In the genomic region with DNA sequence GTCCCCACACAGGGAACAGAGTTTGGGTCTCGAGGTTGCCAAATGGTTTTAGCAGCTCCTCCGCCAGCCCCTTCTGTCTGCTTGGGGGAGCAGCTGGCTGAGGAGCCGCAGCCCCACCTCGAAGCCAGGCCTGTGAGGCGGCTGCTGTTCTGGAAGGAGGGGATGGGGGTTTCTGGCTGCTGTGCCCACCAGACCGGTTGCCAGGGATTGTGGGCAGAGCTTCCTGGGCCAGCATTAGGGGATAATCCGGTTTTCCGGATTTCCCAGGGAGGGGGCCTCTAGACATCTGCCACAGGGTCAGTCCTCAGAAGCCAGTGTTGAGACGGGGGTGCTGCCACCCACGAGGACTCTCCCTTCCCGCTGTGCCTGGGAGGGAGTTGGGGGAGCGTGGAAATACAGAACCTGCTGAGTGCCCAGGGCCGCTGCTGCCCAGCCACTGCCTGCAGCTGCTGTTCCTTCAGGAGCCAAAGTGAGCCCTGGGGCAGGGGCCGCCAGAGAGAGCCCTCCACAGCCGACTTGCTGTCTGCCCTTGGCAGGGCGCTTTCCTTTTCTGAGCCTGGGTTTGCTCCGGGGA, we compare ENCODE assay signal across 1 cellular context.
TF ChIP-seq lines count a peak whose summit lies in the region.

No MANE protein-coding gene starts in this region.

TF ChIP-seq in K562, 482 proteins besides CTCF, POLR2A, EP300 and RAD21:
- TF ChIP-seq CXXC5 (CRISPR knock-in tag; IDR thresholded peaks at IDR 0.05) (no peak), KAT2B (IDR thresholded peaks at IDR 0.05; ENCODE audit: low read depth, low read length) (no peak), ZBTB1 (CRISPR knock-in tag; IDR thresholded peaks at IDR 0.05; ENCODE audit: borderline replicate concordance, low read depth) (peak; percentile 69; the same call in 1 of the 2 replicates)
